In genomic region chr9:8686502-8686901, GRCh38 we compare ENCODE assay signal across 19 cellular contexts.
"Had no signal": no experiment of that assay in that cellular context is flagged by ENCODE, and none has a peak within 500 bp of the region (broad histone marks: within the 10 kb centered on the region; RNA-seq: fewer than 3 reads in every experiment).

No MANE protein-coding gene starts in this region.

- ATAC-seq: activated CD8-positive, alpha-beta T cell treated with anti-CD3 and anti-CD28 coated beads, Interleukin-2, amount 10 ng/mL, durations not matched to agents 7 days and 5 days; activated naive CD4-positive, alpha-beta T cell treated with anti-CD3 and anti-CD28 coated beads, Interleukin-2, amount 50 U/mL, for 72 hours; activated T-helper 17 cell treated with anti-CD3 and anti-CD28 coated beads, Interleukin-2, amount 50 U/mL, for 72 hours; naive thymus-derived CD8-positive, alpha-beta T cell; stimulated activated naive B cell treated with anti-CD40 and anti-IgM and Interleukin-4, amounts not matched to agents 10 μg/mL and 1 μg/mL and 100 μg/mL, for 72 hours had no signal

- H3K36me3 ChIP-seq: neural progenitor cell, sigmoid colon, upper lobe of left lung had no signal

- H3K27ac ChIP-seq: neural progenitor cell, sigmoid colon, testis, upper lobe of left lung had no signal

- H3K4me3 ChIP-seq: lung, neural progenitor cell, sigmoid colon, testis, upper lobe of left lung had no signal

- DNase-seq: activated CD4-positive, alpha-beta T cell treated with anti-CD3 and anti-CD28 coated beads for 1 hour; activated CD4-positive, alpha-beta T cell treated with anti-CD3 and anti-CD28 coated beads, Interleukin-2, amount 50 U/mL, for 1 hour; activated CD8-positive, alpha-beta T cell treated with anti-CD3 and anti-CD28 coated beads, Interleukin-2, amount 10 ng/mL, durations not matched to agents 7 days and 5 days; activated T-cell treated with anti-CD3 and anti-CD28 coated beads, Interleukin-2, amount 50 U/mL, for 24 hours; aorta; effector memory CD4-positive, alpha-beta T cell; naive thymus-derived CD8-positive, alpha-beta T cell; posterior cingulate gyrus; sigmoid colon; stimulated activated CD4-positive, alpha-beta T cell treated with anti-CD3 and anti-CD28 coated beads, Interleukin-2, amount 100 ng/mL, for 48 hours; stimulated activated CD8-positive, alpha-beta memory T cell treated with anti-CD3 and anti-CD28 coated beads, Interleukin-4, amount 100 ng/mL, for 48 hours; stimulated activated naive B cell treated with anti-CD40 and anti-IgM and Interleukin-4, amounts not matched to agents 10 μg/mL and 1 μg/mL and 100 μg/mL, for 72 hours; T-helper 9 cell; testis; upper lobe of left lung had no signal

- H3K27me3 ChIP-seq: neural progenitor cell, sigmoid colon, testis, upper lobe of left lung had no signal

- H3K4me1 ChIP-seq: sigmoid colon, testis, upper lobe of left lung had no signal

- H3K9me3 ChIP-seq: sigmoid colon, testis, upper lobe of left lung had no signal
